ENCODE assay signal across 1 cellular context in the genomic region with DNA sequence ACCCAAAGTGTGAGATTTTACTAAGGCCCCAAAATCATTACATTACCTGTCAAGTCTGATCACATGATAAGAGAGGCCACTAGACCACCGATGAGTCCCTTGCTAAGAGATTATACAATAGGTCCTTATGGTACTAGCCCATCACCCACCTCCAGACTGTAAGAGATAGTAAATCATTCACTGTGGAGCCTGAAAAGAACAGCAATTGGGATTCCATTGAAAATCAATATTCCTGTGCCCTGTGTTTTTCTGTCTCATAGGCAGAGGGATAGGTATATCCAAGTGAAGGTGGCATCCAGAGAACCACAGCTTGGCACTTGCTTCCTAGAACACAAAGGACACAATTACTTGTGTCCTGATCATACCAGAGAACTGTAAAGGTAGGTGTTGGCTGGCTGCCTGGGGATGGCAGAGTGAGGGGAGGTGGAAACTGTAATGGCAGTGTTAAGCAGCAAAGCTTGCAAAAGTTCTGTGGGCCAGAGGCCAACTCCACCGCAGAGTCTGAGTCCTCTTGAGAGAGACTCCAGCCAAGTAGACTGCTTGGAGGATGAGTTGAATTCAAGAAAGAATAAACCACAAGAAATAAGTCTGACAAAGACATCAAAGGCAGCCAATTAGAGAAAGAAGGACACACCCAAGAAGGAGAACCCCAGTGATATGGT.
TF ChIP-seq lines count a peak whose summit lies in the region.

No MANE protein-coding gene starts in this region.

TF ChIP-seq in WTC11, 78 proteins besides CTCF, POLR2A, EP300 and RAD21:
- TF ChIP-seq, protein P1, sequence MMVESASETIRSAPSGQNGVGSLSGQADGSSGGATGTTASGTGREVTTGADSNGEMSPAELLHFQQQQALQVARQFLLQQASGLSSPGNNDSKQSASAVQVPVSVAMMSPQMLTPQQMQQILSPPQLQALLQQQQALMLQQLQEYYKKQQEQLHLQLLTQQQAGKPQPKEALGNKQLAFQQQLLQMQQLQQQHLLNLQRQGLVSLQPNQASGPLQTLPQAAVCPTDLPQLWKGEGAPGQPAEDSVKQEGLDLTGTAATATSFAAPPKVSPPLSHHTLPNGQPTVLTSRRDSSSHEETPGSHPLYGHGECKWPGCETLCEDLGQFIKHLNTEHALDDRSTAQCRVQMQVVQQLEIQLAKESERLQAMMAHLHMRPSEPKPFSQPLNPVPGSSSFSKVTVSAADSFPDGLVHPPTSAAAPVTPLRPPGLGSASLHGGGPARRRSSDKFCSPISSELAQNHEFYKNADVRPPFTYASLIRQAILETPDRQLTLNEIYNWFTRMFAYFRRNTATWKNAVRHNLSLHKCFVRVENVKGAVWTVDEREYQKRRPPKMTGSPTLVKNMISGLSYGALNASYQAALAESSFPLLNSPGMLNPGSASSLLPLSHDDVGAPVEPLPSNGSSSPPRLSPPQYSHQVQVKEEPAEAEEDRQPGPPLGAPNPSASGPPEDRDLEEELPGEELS (CRISPR knock-in tag; IDR thresholded peaks at IDR 0.05) = no peak
- TF ChIP-seq FOXK1 (CRISPR knock-in tag; IDR thresholded peaks at IDR 0.05) = no peak
- TF ChIP-seq, protein P2, sequence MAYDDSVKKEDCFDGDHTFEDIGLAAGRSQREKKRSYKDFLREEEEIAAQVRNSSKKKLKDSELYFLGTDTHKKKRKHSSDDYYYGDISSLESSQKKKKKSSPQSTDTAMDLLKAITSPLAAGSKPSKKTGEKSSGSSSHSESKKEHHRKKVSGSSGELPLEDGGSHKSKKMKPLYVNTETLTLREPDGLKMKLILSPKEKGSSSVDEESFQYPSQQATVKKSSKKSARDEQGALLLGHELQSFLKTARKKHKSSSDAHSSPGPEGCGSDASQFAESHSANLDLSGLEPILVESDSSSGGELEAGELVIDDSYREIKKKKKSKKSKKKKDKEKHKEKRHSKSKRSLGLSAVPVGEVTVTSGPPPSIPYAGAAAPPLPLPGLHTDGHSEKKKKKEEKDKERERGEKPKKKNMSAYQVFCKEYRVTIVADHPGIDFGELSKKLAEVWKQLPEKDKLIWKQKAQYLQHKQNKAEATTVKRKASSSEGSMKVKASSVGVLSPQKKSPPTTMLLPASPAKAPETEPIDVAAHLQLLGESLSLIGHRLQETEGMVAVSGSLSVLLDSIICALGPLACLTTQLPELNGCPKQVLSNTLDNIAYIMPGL (CRISPR knock-in tag; IDR thresholded peaks at IDR 0.05) = no peak
- TF ChIP-seq, protein P3, sequence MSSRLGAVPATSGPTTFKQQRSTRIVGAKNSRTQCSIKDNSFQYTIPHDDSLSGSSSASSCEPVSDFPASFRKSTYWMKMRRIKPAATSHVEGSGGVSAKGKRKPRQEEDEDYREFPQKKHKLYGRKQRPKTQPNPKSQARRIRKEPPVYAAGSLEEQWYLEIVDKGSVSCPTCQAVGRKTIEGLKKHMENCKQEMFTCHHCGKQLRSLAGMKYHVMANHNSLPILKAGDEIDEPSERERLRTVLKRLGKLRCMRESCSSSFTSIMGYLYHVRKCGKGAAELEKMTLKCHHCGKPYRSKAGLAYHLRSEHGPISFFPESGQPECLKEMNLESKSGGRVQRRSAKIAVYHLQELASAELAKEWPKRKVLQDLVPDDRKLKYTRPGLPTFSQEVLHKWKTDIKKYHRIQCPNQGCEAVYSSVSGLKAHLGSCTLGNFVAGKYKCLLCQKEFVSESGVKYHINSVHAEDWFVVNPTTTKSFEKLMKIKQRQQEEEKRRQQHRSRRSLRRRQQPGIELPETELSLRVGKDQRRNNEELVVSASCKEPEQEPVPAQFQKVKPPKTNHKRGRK (CRISPR knock-in tag; IDR thresholded peaks at IDR 0.05; ENCODE audit: borderline replicate concordance) = no peak
- TF ChIP-seq, protein P4, sequence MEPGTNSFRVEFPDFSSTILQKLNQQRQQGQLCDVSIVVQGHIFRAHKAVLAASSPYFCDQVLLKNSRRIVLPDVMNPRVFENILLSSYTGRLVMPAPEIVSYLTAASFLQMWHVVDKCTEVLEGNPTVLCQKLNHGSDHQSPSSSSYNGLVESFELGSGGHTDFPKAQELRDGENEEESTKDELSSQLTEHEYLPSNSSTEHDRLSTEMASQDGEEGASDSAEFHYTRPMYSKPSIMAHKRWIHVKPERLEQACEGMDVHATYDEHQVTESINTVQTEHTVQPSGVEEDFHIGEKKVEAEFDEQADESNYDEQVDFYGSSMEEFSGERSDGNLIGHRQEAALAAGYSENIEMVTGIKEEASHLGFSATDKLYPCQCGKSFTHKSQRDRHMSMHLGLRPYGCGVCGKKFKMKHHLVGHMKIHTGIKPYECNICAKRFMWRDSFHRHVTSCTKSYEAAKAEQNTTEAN (CRISPR knock-in tag; IDR thresholded peaks at IDR 0.05) = no peak
- no peak for TF ChIP-seq ATF1 (CRISPR knock-in tag; IDR thresholded peaks at IDR 0.05)
- TF ChIP-seq KAT7 (CRISPR knock-in tag; IDR thresholded peaks at IDR 0.05; ENCODE audit: borderline replicate concordance) = no peak
